ENCODE assay signal across 19 cellular contexts in genomic region chr12:90922068-90922743, GRCh38. TPM values are rescaled to one million over a fixed set of nuclear protein-coding genes. Genes with fewer than 3 reads are reported as not detected.
DNase-seq lines count a peak whose midpoint lies in the region; ATAC-seq, FAIRE-seq and TF ChIP-seq lines count a peak whose summit lies in the region.
"Had no signal": no experiment of that assay in that cellular context is flagged by ENCODE, and none has a peak within 500 bp of the region (broad histone marks: within the 10 kb centered on the region; RNA-seq: fewer than 3 reads in every experiment).

No MANE protein-coding gene starts in this region.

- no peak for FAIRE-seq in endothelial cell of umbilical vein (lab: Jason Lieb, UNC)
- FAIRE-seq in GM12892 (lab: Jason Lieb, UNC) = no peak
- FAIRE-seq: G401.6, islet of Langerhans had no signal

- no peaks in the 10 kb centered on the region for H3K4me1 Mint-ChIP-seq in immature natural killer cell

- H3K9me3 ChIP-seq in endothelial cell of umbilical vein (replicated peaks; ENCODE audit: control insufficient read depth, insufficient read depth, low read length) (no peaks in the 10 kb centered on the region), right lobe of liver (no peaks in the 10 kb centered on the region), body of pancreas (no peaks in the 10 kb centered on the region)
- H3K9me3 ChIP-seq: Caco-2, thoracic aorta had no signal

- TSS peak; percentile 95 for BruUV-seq in endothelial cell of umbilical vein (replicated peaks; lab: Mats Ljungman, UMichigan)

- H3K27ac ChIP-seq in RWPE1 (no peak overlapping the region), endothelial cell of umbilical vein (ENCODE audit: insufficient read depth, low read depth, low read length) (peak overlapping the region; percentile 76), right lobe of liver (peak overlapping the region in 2 of 3 donors; percentile 4 to 19), body of pancreas (no peak overlapping the region)

- H3K4me1 ChIP-seq in endothelial cell of umbilical vein (ENCODE audit: control insufficient read depth, extremely low read depth, insufficient read depth, low read length) (peaks cover 10% of the 10 kb centered on the region), right lobe of liver (peaks cover 0 to 31% (median 11%) of the 10 kb centered on the region in 4 donors), body of pancreas (no peaks in the 10 kb centered on the region)
- H3K4me1 ChIP-seq: Caco-2 had no signal

- CTCF ChIA-PET in RWPE1 (lab: Yijun Ruan, JAX) (interaction anchor here (0.6 kb wide), 1 partner anchor 1554 kb away, joined by 3 read pairs; no protein-coding TSS in a partner anchor), endothelial cell of umbilical vein (lab: Charles Lee) (interaction anchor here (0.7 to 3.7 kb wide), 9 partner anchors 11 to 1379 kb away, joined by 3 to 14 read pairs (median 4); no protein-coding TSS in a partner anchor)

- dilution Hi-C loops in endothelial cell of umbilical vein (cut with MboI; ENCODE audit: extremely low pct_ligation_motif_present, low sequenced_read_pairs) = no loop called here

- TF ChIP-seq POLR2A in endothelial cell of umbilical vein (IDR thresholded peaks at IDR 0.05; ENCODE audit: low read depth, low read length) = no peak
- no peak for TF ChIP-seq POLR2A in right lobe of liver (IDR thresholded peaks at IDR 0.05)
- TF ChIP-seq POLR2A in body of pancreas (IDR thresholded peaks at IDR 0.05) = no peak
- TF ChIP-seq POLR2A in GM12892 (IDR thresholded peaks at IDR 0.05; ENCODE audit: low read depth, low read length) = no peak

- H3K9me3 Mint-ChIP-seq in immature natural killer cell = peaks cover 0 to 1% (median 0%) of the 10 kb centered on the region in 6 donors

- peaks cover 2% of the 10 kb centered on the region for H3K9me1 ChIP-seq in endothelial cell of umbilical vein (replicated peaks; ENCODE audit: control insufficient read depth, extremely low read depth, insufficient read depth, low read length)

- H2AFZ ChIP-seq in endothelial cell of umbilical vein (ENCODE audit: low read depth, low read length) = peak overlapping the region; percentile 20

- H3K36me3 Mint-ChIP-seq in immature natural killer cell = no peaks in the 10 kb centered on the region

- DNase-seq in AG08395 (ENCODE audit: low spot score) = peak; percentile 40
- peak; percentile 20 for DNase-seq in RWPE1 (ENCODE audit: low spot score)
- peak; percentile 77 for DNase-seq in endothelial cell of umbilical vein (ENCODE audit: low read depth, low spot score)
- DNase-seq in right lobe of liver = no peak
- no peak for DNase-seq in NK-92 treated with Interleukin-12 subunit alpha and Interleukin-12 subunit beta, amount 100 ng/mL, for 24 hours (lab: John Stamatoyannopoulos, UW)
- DNase-seq in immature natural killer cell = no peak
- DNase-seq in body of pancreas = no peak
- DNase-seq in GM12892 (ENCODE audit: insufficient read length) = no peak
- DNase-seq: activated CD8-positive, alpha-beta T cell treated with anti-CD3 and anti-CD28 coated beads, Interleukin-2, amount 10 ng/mL, durations not matched to agents 7 days and 5 days; Caco-2; dorsolateral prefrontal cortex; KBM-7; NCI-H1417 had no signal

- POLR2A ChIA-PET in RWPE1 (lab: Yijun Ruan, JAX; ENCODE audit: low non-redundant PET) (no interaction called here), endothelial cell of umbilical vein (lab: Charles Lee) (no interaction called here)

- no peak for TF ChIP-seq CTCF in RWPE1 (conservative IDR thresholded peaks at IDR 0.05; ENCODE audit: low read depth)
- TF ChIP-seq CTCF in endothelial cell of umbilical vein (IDR thresholded peaks at IDR 0.05; ENCODE audit: extremely low read depth in 1 of 2, insufficient read depth in 1 of 2, low read depth in 1 of 2, low read length in 2 of 2) = no peak
- no peak for TF ChIP-seq CTCF in right lobe of liver (IDR thresholded peaks at IDR 0.05)
- no peak for TF ChIP-seq CTCF in body of pancreas (IDR thresholded peaks at IDR 0.05)

- peak overlapping the region; percentile 34 for H3K4me2 ChIP-seq in endothelial cell of umbilical vein (ENCODE audit: insufficient read depth, low read length)

- H3K36me3 ChIP-seq in endothelial cell of umbilical vein (ENCODE audit: control insufficient read depth in 2 of 2, extremely low read depth in 1 of 2, insufficient read depth in 2 of 2, low read length in 2 of 2) (no peaks in the 10 kb centered on the region), right lobe of liver (no peaks in the 10 kb centered on the region), body of pancreas (replicated peaks in 1 of 2; ENCODE audit: insufficient read depth in 1 of 2, low read depth in 2 of 2) (no peaks in the 10 kb centered on the region)
- H3K36me3 ChIP-seq: thoracic aorta had no signal

- peak overlapping the region; percentile 9 for H3K9ac ChIP-seq in endothelial cell of umbilical vein (replicated peaks; ENCODE audit: extremely low read depth, insufficient read depth, low read length)

- no peak overlapping the region for H3K4me3 Mint-ChIP-seq in immature natural killer cell
- H3K4me3 Mint-ChIP-seq: activated CD8-positive, alpha-beta T cell treated with anti-CD3 and anti-CD28 coated beads, Interleukin-2, amount 10 ng/mL, durations not matched to agents 7 days and 5 days had no signal

- no peak overlapping the region for H3K27ac Mint-ChIP-seq in immature natural killer cell
- H3K27ac Mint-ChIP-seq: activated CD8-positive, alpha-beta T cell treated with anti-CD3 and anti-CD28 coated beads, Interleukin-2, amount 10 ng/mL, durations not matched to agents 7 days and 5 days had no signal

- intact Hi-C loops in endothelial cell of umbilical vein (cut with micrococcal nuclease) (no loop called here), right lobe of liver (cut with DNase I) (no loop called here), body of pancreas (cut with DNase I) (no loop called here)

- no peaks in the 10 kb centered on the region for H4K20me1 ChIP-seq in endothelial cell of umbilical vein (replicated peaks; ENCODE audit: control insufficient read depth, extremely low read depth, insufficient read depth, low read length)

- H3K79me2 ChIP-seq in endothelial cell of umbilical vein (ENCODE audit: control insufficient read depth, insufficient read depth, low read length) = no peaks in the 10 kb centered on the region

- H3K27me3 ChIP-seq in endothelial cell of umbilical vein (ENCODE audit: control insufficient read depth in 2 of 2, insufficient read depth in 2 of 2, low read length in 2 of 2) = no peaks in the 10 kb centered on the region
- no peaks in the 10 kb centered on the region for H3K27me3 ChIP-seq in right lobe of liver
- H3K27me3 ChIP-seq in body of pancreas = no peaks in the 10 kb centered on the region
- H3K27me3 ChIP-seq: dorsolateral prefrontal cortex had no signal

- ATAC-seq in right lobe of liver (peak; percentile 36 to 72 (median 59)), body of pancreas (no peak)
- ATAC-seq: activated CD8-positive, alpha-beta T cell treated with anti-CD3 and anti-CD28 coated beads, Interleukin-2, amount 10 ng/mL, durations not matched to agents 7 days and 5 days had no signal

- H3K4me3 ChIP-seq in endothelial cell of umbilical vein (replicated peaks in 1 of 3; ENCODE audit: insufficient read depth in 1 of 3, low read depth in 1 of 3, low read length in 3 of 3) (no peak overlapping the region), right lobe of liver (no peak overlapping the region), body of pancreas (no peak overlapping the region)
- H3K4me3 ChIP-seq: dorsolateral prefrontal cortex, thoracic aorta had no signal

- H3K27me3 Mint-ChIP-seq in immature natural killer cell (ENCODE audit: low read depth in 3 of 3) = peaks cover 0 to 2% (median 0%) of the 10 kb centered on the region in 3 donors

TF ChIP-seq in endothelial cell of umbilical vein, 7 proteins besides CTCF, POLR2A, EP300 and RAD21:
- peak; percentile 81 for TF ChIP-seq JUN (IDR thresholded peaks at IDR 0.05; ENCODE audit: borderline replicate concordance, insufficient read depth, insufficient read length, low read depth)
- no peak for TF ChIP-seq POLR2AphosphoS5 (IDR thresholded peaks at IDR 0.05; ENCODE audit: insufficient read depth, low read depth, low read length)
- TF ChIP-seq GATA2 (IDR thresholded peaks at IDR 0.05; ENCODE audit: insufficient read depth, insufficient read length, low read depth, low read length) = no peak
- TF ChIP-seq EZH2 (IDR thresholded peaks at IDR 0.05; ENCODE audit: borderline replicate concordance, low read depth, low read length, severe bottlenecking) = no peak
- peak; percentile 79 for TF ChIP-seq FOS (IDR thresholded peaks at IDR 0.05; ENCODE audit: borderline replicate concordance, insufficient read depth, low read length)
- no peak for TF ChIP-seq MAX (IDR thresholded peaks at IDR 0.05; ENCODE audit: insufficient read depth, insufficient read length)
- TF ChIP-seq MYC (IDR thresholded peaks at IDR 0.05; ENCODE audit: low read depth, low read length) = no peak

RNA-seq across cellular contexts. Expression of gene CCER1, which starts 32.8 kb away (rescaled TPM):
- total RNA-seq in endothelial cell of umbilical vein = not detected in 2 replicates
- polyA plus RNA-seq in endothelial cell of umbilical vein = not detected in 2 replicates
- polyA plus RNA-seq in endothelial cell of umbilical vein (2011; cell fraction: cytosol; rRNA removed) = not detected in 2 replicates
- polyA plus RNA-seq in endothelial cell of umbilical vein (2011; cell fraction: nucleus; rRNA removed) = not detected in 2 replicates
- polyA plus RNA-seq in endothelial cell of umbilical vein (2012) = not detected in 2 replicates
- not detected in 2 replicates for polyA minus RNA-seq in endothelial cell of umbilical vein
- not detected for polyA minus RNA-seq in endothelial cell of umbilical vein (2011; cell fraction: cytosol; rRNA and poly(A)+ RNA removed)
- not detected in 2 replicates for polyA minus RNA-seq in endothelial cell of umbilical vein (2011; cell fraction: nucleus; rRNA and poly(A)+ RNA removed)
- not detected for total RNA-seq in right lobe of liver
- not detected for polyA plus RNA-seq in immature natural killer cell
- total RNA-seq in body of pancreas = not detected
- polyA plus RNA-seq in GM12892 (2012; ENCODE audit: missing spikeins) = not detected
- total RNA-seq: A673; activated CD8-positive, alpha-beta T cell treated with anti-CD3 and anti-CD28 coated beads, Interleukin-2, amount 10 ng/mL, durations not matched to agents 7 days and 5 days; Caco-2; dorsolateral prefrontal cortex; NCI-H460; posterior vena cava; thoracic aorta had no signal

Comparison
In these comparisons a context has a peak if more than half of its experiments do, and no peak if none do; other contexts are left out.
1. DNase-seq: peak in AG08395 (single experiment), RWPE1 (single experiment) and endothelial cell of umbilical vein (single experiment); none in right lobe of liver (0 of 3), NK-92 treated with Interleukin-12 subunit alpha and Interleukin-12 subunit beta, amount 100 ng/mL, for 24 hours (single experiment), immature natural killer cell (0 of 3), body of pancreas (0 of 4) and GM12892 (single experiment).
2. H3K27ac ChIP-seq: peak in endothelial cell of umbilical vein (single experiment) and right lobe of liver (2 of 3); none in RWPE1 (single experiment) and body of pancreas (0 of 4).